ENCODE assay signal across 9 cellular contexts in the genomic region with DNA sequence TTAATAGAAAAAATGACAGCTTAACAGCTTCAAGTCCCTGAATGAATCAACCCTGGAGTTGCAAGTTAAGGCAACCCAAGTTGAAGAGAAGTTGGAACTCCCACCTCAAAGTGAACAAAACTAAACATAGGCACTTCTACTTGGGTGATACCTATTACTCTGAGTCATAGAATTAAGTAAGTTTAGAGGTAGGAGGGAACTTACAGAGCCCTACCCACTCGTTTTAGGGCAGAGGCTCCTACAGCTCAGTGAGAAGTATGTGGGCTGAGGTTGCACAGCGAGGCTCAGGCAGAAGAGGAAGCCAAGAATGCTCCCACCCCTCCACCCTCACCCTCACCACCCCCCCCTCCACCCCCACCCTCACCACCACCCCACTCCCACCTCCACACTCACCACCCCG. TPM values are rescaled to one million over a fixed set of nuclear protein-coding genes. Genes with fewer than 3 reads are reported as not detected.
A peak's percentile ranks its signal among the peaks of the same experiment; 100 is the strongest.
DNase-seq lines count a peak whose midpoint lies in the region; ATAC-seq and TF ChIP-seq lines count a peak whose summit lies in the region.
"Had no signal": no experiment of that assay in that cellular context is flagged by ENCODE, and none has a peak within 500 bp of the region (broad histone marks: within the 10 kb centered on the region; RNA-seq: fewer than 3 reads in every experiment).

No MANE protein-coding gene starts in this region.

- peak; percentile 68 for ATAC-seq in GM18520 (IDR thresholded peaks at IDR 0.05; ENCODE audit: unreplicated experiment)
- ATAC-seq in HG02798 (IDR thresholded peaks at IDR 0.05; ENCODE audit: poor library complexity, unreplicated experiment), result peak; percentile 68
- ATAC-seq in RWPE2 (ENCODE audit: low read depth), result peak; percentile 99

- TF ChIP-seq CTCF in RWPE2 (IDR thresholded peaks at IDR 0.05; ENCODE audit: poor library complexity, severe bottlenecking), result no peak
- TF ChIP-seq CTCF in esophagus muscularis mucosa (IDR thresholded peaks at IDR 0.05), result no peak

- peaks cover 4% of the 10 kb centered on the region for H3K4me1 ChIP-seq in RWPE2 (ENCODE audit: insufficient read depth, poor library complexity, severe bottlenecking)
- peaks cover 10 to 29% (median 16%) of the 10 kb centered on the region in 4 donors for H3K4me1 ChIP-seq in esophagus muscularis mucosa
- H3K4me1 ChIP-seq: pancreas had no signal

- H3K4me3 ChIP-seq in RWPE2 (ENCODE audit: severe bottlenecking) (no peak overlapping the region), esophagus muscularis mucosa (no peak overlapping the region)
- H3K4me3 ChIP-seq: pancreas had no signal

- 51% methylated on average over 3 of the region's 3 CpGs for WGBS in esophagus muscularis mucosa

- H3K27me3 ChIP-seq in RWPE2 (ENCODE audit: insufficient read depth, poor library complexity, severe bottlenecking) (no peaks in the 10 kb centered on the region), esophagus muscularis mucosa (no peaks in the 10 kb centered on the region)
- H3K27me3 ChIP-seq: pancreas had no signal

- H3K9me3 ChIP-seq in RWPE2 (ENCODE audit: severe bottlenecking), result no peaks in the 10 kb centered on the region
- H3K9me3 ChIP-seq in esophagus muscularis mucosa, result no peaks in the 10 kb centered on the region
- H3K9me3 ChIP-seq: pancreas had no signal

- DNase-seq in RWPE2 (ENCODE audit: low spot score) (peak; percentile 23), glomerular visceral epithelial cell (ENCODE audit: extremely low spot score) (no peak), DMS114 treated with DMSO at 0.1 percent for 48 hours (lab: John Stamatoyannopoulos, UW; ENCODE audit: unreplicated experiment) (no peak), esophagus muscularis mucosa (ENCODE audit: extremely low spot score) (no peak), NCI-H524 (lab: John Stamatoyannopoulos, UW) (no peak)
- peak; percentile 46 for DNase-seq in effector CD4-positive, alpha-beta T cell
- DNase-seq: pancreas had no signal

- no peak for TF ChIP-seq POLR2A in esophagus muscularis mucosa (IDR thresholded peaks at IDR 0.05; ENCODE audit: low read depth)

- no peak for TF ChIP-seq EP300 in esophagus muscularis mucosa (IDR thresholded peaks at IDR 0.05)

- H3K36me3 ChIP-seq in RWPE2 (ENCODE audit: low read depth) (no peaks in the 10 kb centered on the region), esophagus muscularis mucosa (no peaks in the 10 kb centered on the region)
- H3K36me3 ChIP-seq: pancreas had no signal

- H3K27ac ChIP-seq in RWPE2 (ENCODE audit: poor library complexity, severe bottlenecking) (no peak overlapping the region), esophagus muscularis mucosa (replicated peaks in 1 of 4) (no peak overlapping the region)
- H3K27ac ChIP-seq: pancreas had no signal

- intact Hi-C loops in esophagus muscularis mucosa (cut with DNase I), result no loop called here

RNA-seq across cellular contexts. Expression of gene NFATC2, which starts 42.2 kb away (rescaled TPM):
- total RNA-seq in esophagus muscularis mucosa, result 10 to 100 TPM in 3 of 4 donors, 1 to 10 TPM in 1; 8.8 to 15.6 (median 13.0) TPM

Comparison
In these comparisons a context has a peak if more than half of its experiments do, and no peak if none do; other contexts are left out.
1. DNase-seq: peak in RWPE2 (single experiment) and effector CD4-positive, alpha-beta T cell (single experiment); none in glomerular visceral epithelial cell (single experiment), DMS114 treated with DMSO at 0.1 percent for 48 hours (single experiment), esophagus muscularis mucosa (single experiment) and NCI-H524 (0 of 2).
2. Peak in every context shown above with its lines, with median percentiles within 50 percentile points of each other: ATAC-seq.